In genomic region chr3:45665101-45665572, GRCh38 we compare ENCODE assay signal across 1 cellular context.
A peak's percentile ranks its signal among the peaks of the same experiment; 100 is the strongest.
TF ChIP-seq lines count a peak whose summit lies in the region.

No MANE protein-coding gene starts in this region.

TF ChIP-seq in K562, 482 proteins besides CTCF, POLR2A, EP300 and RAD21 (continued from another document and continues in another):
- TF ChIP-seq, protein P1, sequence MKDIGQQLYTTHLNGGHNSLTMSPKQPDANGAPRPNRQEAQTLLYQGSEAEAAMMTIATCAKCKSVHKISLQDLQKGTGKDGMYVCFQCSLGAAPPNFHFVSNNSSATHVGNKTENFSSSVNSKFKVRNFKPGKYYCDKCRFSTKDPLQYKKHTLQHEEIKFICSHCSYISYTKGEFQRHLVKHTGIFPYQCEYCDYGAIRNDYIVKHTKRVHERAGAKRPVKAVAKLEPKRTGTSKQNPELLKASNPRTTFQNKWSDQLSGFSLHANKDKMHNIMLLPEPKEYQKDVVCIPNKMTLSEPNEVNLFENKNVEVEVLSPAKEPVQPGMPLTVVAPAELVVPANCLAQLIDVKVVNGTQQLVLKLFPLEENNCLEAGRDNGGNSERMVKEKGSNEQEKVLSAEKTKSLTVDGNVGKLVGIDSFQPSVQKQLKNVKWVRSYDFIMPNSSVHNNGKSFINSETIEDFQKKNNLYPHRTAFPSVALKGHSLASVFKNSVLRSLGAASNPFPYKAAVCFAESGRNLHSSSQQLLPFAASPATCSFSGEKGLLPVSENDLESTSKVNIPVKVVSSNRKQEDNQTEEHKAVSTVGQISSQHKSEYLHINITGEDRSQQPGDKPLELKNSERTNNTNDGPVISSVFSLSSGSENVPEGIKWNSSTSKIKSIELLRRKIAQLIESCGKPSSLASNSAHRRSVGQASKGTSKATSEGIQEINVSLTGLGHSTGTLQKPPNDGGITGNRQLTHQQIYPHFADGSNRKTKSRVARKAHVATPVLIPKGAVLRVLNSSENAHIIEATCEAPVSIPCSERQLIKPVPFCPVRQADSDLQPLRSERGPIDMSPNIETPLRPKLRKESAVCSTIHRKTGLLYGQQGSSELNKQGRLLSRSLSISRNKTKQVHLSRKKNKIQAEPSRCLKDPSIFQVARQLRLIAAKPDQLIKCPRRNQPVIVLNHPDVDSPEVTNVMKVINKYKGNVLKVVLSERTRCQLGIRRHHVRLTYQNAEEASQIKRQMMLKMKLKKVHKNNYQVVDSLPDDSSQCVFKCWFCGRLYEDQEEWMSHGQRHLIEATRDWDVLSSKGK (CRISPR knock-in tag; IDR thresholded peaks at IDR 0.05) = no peak
- TF ChIP-seq ZNF561 (CRISPR knock-in tag; conservative IDR thresholded peaks at IDR 0.05) (no peak), PATZ1 (CRISPR knock-in tag; IDR thresholded peaks at IDR 0.05; ENCODE audit: borderline replicate concordance) (no peak), SETDB1 (IDR thresholded peaks at IDR 0.05; ENCODE audit: low read length) (no peak), SRF (CRISPR knock-in tag; IDR thresholded peaks at IDR 0.05) (no peak), CBX5 (IDR thresholded peaks at IDR 0.05; ENCODE audit: borderline replicate concordance, low read depth) (no peak; the same call in 1 of the 2 replicates), SFPQ (IDR thresholded peaks at IDR 0.05; ENCODE audit: low read depth, low read length) (no peak), HDAC2 (IDR thresholded peaks at IDR 0.05) (peak; percentile 53; the same call in 1 of the 2 replicates), NR2F6 (CRISPR knock-in tag; IDR thresholded peaks at IDR 0.05) (no peak), FOXA1 (IDR thresholded peaks at IDR 0.05; ENCODE audit: borderline replicate concordance) (no peak), ZC3H8 (IDR thresholded peaks at IDR 0.05) (no peak), SMARCA5 (IDR thresholded peaks at IDR 0.05) (peak; percentile 58; the same call in 1 of the 2 replicates), ZNF75A (CRISPR knock-in tag; IDR thresholded peaks at IDR 0.05) (no peak), POLR2AphosphoS2 (IDR thresholded peaks at IDR 0.05; ENCODE audit: low read length) (no peak), SMARCE1 (IDR thresholded peaks at IDR 0.05) (no peak), TRIM25 (IDR thresholded peaks at IDR 0.05; ENCODE audit: borderline replicate concordance) (no peak), IRF2 (CRISPR knock-in tag; IDR thresholded peaks at IDR 0.05) (no peak), RHOXF2B (CRISPR knock-in tag; conservative IDR thresholded peaks at IDR 0.05) (no peak), DIDO1 (tag; IDR thresholded peaks at IDR 0.05; ENCODE audit: low read depth) (no peak), ZNF41 (CRISPR knock-in tag; conservative IDR thresholded peaks at IDR 0.05) (no peak), TFE3 (CRISPR knock-in tag; IDR thresholded peaks at IDR 0.05) (no peak), TRIM24 (IDR thresholded peaks at IDR 0.05) (0 out of 4 replicates have a peak, but pooled peaks of 1 of the 2 experiments have one; percentile 15), FOXP1 (CRISPR knock-in tag; IDR thresholded peaks at IDR 0.05) (peak; percentile 70; the same call in 1 of the 2 replicates), TFAM (CRISPR knock-in tag; conservative IDR thresholded peaks at IDR 0.05) (no peak), MCM3 (IDR thresholded peaks at IDR 0.05) (no peak), ZZZ3 (IDR thresholded peaks at IDR 0.05) (no peak), HDAC1 (IDR thresholded peaks at IDR 0.05) (no peak), ELK3 (CRISPR knock-in tag; IDR thresholded peaks at IDR 0.05) (no peak), ESRRA (IDR thresholded peaks at IDR 0.05; ENCODE audit: borderline replicate concordance, low read depth) (peak; percentile 25; the same call in 1 of the 2 replicates), ZNF24 (IDR thresholded peaks at IDR 0.05) (no peak), ZNF644 (tag; IDR thresholded peaks at IDR 0.05; ENCODE audit: low read depth) (no peak), POLR2H (tag; IDR thresholded peaks at IDR 0.05; ENCODE audit: low read depth) (no peak), NR4A1 (CRISPR knock-in tag; IDR thresholded peaks at IDR 0.05) (no peak), NR4A1 (tag; IDR thresholded peaks at IDR 0.05) (no peak), POLR2B (IDR thresholded peaks at IDR 0.05; ENCODE audit: low read depth, partially characterized antibody) (no peak), SNAPC5 (CRISPR knock-in tag; IDR thresholded peaks at IDR 0.05) (no peak), MLX (CRISPR knock-in tag; conservative IDR thresholded peaks at IDR 0.05) (no peak), GABPA (tag; conservative IDR thresholded peaks at IDR 0.05; ENCODE audit: low read depth) (no peak), TCF7 (IDR thresholded peaks at IDR 0.05; ENCODE audit: borderline replicate concordance) (no peak; the same call in 1 of the 2 replicates), GABPB2 (CRISPR knock-in tag; conservative IDR thresholded peaks at IDR 0.05) (no peak), ILF3 (IDR thresholded peaks at IDR 0.05; ENCODE audit: borderline replicate concordance) (no peak), MECOM (CRISPR knock-in tag; IDR thresholded peaks at IDR 0.05) (0 out of 2 replicates have a peak, but pooled peaks have one; percentile 22), EZH2 (IDR thresholded peaks at IDR 0.05; ENCODE audit: borderline replicate concordance, low read depth, low read length) (no peak), SRSF7 (optimal IDR thresholded peaks at IDR 0.05; ENCODE audit: low read depth, low read length) (no peak), CEBPB (tag; IDR thresholded peaks at IDR 0.05) (no peak), NR3C1 (CRISPR knock-in tag; IDR thresholded peaks at IDR 0.05) (no peak), NFYB (IDR thresholded peaks at IDR 0.05; ENCODE audit: extremely low read depth, insufficient read length) (no peak)
- TF ChIP-seq, protein P2, sequence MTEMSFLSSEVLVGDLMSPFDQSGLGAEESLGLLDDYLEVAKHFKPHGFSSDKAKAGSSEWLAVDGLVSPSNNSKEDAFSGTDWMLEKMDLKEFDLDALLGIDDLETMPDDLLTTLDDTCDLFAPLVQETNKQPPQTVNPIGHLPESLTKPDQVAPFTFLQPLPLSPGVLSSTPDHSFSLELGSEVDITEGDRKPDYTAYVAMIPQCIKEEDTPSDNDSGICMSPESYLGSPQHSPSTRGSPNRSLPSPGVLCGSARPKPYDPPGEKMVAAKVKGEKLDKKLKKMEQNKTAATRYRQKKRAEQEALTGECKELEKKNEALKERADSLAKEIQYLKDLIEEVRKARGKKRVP (CRISPR knock-in tag; IDR thresholded peaks at IDR 0.05) = no peak
- TF ChIP-seq, protein P3, sequence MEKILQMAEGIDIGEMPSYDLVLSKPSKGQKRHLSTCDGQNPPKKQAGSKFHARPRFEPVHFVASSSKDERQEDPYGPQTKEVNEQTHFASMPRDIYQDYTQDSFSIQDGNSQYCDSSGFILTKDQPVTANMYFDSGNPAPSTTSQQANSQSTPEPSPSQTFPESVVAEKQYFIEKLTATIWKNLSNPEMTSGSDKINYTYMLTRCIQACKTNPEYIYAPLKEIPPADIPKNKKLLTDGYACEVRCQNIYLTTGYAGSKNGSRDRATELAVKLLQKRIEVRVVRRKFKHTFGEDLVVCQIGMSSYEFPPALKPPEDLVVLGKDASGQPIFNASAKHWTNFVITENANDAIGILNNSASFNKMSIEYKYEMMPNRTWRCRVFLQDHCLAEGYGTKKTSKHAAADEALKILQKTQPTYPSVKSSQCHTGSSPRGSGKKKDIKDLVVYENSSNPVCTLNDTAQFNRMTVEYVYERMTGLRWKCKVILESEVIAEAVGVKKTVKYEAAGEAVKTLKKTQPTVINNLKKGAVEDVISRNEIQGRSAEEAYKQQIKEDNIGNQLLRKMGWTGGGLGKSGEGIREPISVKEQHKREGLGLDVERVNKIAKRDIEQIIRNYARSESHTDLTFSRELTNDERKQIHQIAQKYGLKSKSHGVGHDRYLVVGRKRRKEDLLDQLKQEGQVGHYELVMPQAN (IDR thresholded peaks at IDR 0.05; ENCODE audit: borderline replicate concordance) = no peak
- TF ChIP-seq, protein P4, sequence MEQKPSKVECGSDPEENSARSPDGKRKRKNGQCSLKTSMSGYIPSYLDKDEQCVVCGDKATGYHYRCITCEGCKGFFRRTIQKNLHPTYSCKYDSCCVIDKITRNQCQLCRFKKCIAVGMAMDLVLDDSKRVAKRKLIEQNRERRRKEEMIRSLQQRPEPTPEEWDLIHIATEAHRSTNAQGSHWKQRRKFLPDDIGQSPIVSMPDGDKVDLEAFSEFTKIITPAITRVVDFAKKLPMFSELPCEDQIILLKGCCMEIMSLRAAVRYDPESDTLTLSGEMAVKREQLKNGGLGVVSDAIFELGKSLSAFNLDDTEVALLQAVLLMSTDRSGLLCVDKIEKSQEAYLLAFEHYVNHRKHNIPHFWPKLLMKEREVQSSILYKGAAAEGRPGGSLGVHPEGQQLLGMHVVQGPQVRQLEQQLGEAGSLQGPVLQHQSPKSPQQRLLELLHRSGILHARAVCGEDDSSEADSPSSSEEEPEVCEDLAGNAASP (IDR thresholded peaks at IDR 0.05) = no peak
- TF ChIP-seq, protein P5, sequence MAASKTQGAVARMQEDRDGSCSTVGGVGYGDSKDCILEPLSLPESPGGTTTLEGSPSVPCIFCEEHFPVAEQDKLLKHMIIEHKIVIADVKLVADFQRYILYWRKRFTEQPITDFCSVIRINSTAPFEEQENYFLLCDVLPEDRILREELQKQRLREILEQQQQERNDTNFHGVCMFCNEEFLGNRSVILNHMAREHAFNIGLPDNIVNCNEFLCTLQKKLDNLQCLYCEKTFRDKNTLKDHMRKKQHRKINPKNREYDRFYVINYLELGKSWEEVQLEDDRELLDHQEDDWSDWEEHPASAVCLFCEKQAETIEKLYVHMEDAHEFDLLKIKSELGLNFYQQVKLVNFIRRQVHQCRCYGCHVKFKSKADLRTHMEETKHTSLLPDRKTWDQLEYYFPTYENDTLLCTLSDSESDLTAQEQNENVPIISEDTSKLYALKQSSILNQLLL (CRISPR knock-in tag; IDR thresholded peaks at IDR 0.05; ENCODE audit: borderline replicate concordance) = no peak
